Comparison of ENCODE assay signal across 11 cellular contexts in the genomic region with DNA sequence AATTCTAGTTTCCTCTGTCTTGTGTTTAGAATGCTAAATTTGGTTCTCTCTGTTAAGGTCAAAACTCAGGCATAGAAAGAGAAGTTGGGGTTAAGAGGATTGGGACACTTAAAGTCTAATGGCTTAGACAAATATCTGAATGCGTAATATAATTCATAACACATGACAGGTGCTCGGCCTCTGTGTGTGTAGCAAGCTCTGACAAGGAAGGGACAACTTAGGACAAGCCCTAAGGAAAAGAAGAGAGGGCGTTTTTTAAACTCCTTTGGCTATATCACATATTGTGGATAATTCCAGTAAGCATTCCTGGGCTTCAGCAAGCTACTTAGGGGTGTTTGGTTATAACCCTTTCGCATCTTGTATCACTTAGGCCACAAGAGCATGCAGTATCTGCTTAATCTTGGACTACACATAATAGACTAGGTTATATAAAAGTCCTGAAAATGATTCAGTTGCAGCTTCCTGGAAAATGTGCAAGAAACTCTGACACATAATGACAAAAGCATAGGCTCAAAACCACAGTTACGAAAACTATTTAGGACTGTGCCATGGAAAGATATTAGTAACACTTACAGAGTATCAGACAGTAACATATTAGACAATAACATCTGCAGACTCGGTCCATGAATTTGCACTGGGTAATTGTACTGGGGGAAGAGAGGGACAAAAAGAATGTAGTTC. TPM values are rescaled to one million over a fixed set of nuclear protein-coding genes. Genes with fewer than 3 reads are reported as not detected.
A peak's percentile ranks its signal among the peaks of the same experiment; 100 is the strongest.
DNase-seq lines count a peak whose midpoint lies in the region; ATAC-seq and TF ChIP-seq lines count a peak whose summit lies in the region.
"Had no signal": no experiment of that assay in that cellular context is flagged by ENCODE, and none has a peak within 500 bp of the region (broad histone marks: within the 10 kb centered on the region; RNA-seq: fewer than 3 reads in every experiment).

No MANE protein-coding gene starts in this region.

- no peaks in the 10 kb centered on the region for H3K27me3 Mint-ChIP-seq in activated CD8-positive, alpha-beta T cell treated with anti-CD3 and anti-CD28 coated beads for 36 hours
- no peaks in the 10 kb centered on the region for H3K27me3 Mint-ChIP-seq in activated CD8-positive, alpha-beta T cell treated with anti-CD3 and anti-CD28 coated beads, Interleukin-2, amount 10 ng/mL, durations not matched to agents 7 days and 5 days (ENCODE audit: low read depth)
- H3K27me3 Mint-ChIP-seq in mesothelial cell of epicardium (ENCODE audit: low read depth), result peaks cover 2% of the 10 kb centered on the region

- intact Hi-C loops in activated CD8-positive, alpha-beta T cell treated with anti-CD3 and anti-CD28 coated beads for 36 hours (cut with micrococcal nuclease), result no loop called here
- intact Hi-C loops in colonic mucosa (cut with DNase I), result no loop called here

- POLR2A ChIA-PET in activated CD8-positive, alpha-beta T cell treated with anti-CD3 and anti-CD28 coated beads for 36 hours (lab: Charles Lee), result no interaction called here
- POLR2A ChIA-PET in activated CD8-positive, alpha-beta T cell treated with anti-CD3 and anti-CD28 coated beads, Interleukin-2, amount 10 ng/mL, durations not matched to agents 7 days and 5 days (lab: Charles Lee), result interaction anchor here (2.1 kb wide), 1 partner anchor 16 kb away, joined by 9 read pairs; the partner anchor contains the start of gene CREB1

- TF ChIP-seq CTCF in activated CD8-positive, alpha-beta T cell treated with anti-CD3 and anti-CD28 coated beads for 36 hours (IDR thresholded peaks at IDR 0.05), result no peak
- no peak for TF ChIP-seq CTCF in fibroblast of pulmonary artery (IDR thresholded peaks at IDR 0.05; ENCODE audit: low read length, missing control alignments)
- TF ChIP-seq CTCF in mesothelial cell of epicardium (IDR thresholded peaks at IDR 0.05; ENCODE audit: unreplicated experiment), result no peak
- no peak for TF ChIP-seq CTCF in colonic mucosa (IDR thresholded peaks at IDR 0.05)

- peak; percentile 72 for ATAC-seq in activated CD8-positive, alpha-beta T cell treated with anti-CD3 and anti-CD28 coated beads for 36 hours
- no peak for ATAC-seq in activated CD8-positive, alpha-beta T cell treated with anti-CD3 and anti-CD28 coated beads, Interleukin-2, amount 10 ng/mL, durations not matched to agents 7 days and 5 days
- ATAC-seq in GM19328 (IDR thresholded peaks at IDR 0.05; ENCODE audit: unreplicated experiment), result no peak

- H3K9me3 ChIP-seq in SJSA1 (replicated peaks) (no peaks in the 10 kb centered on the region), colonic mucosa (no peaks in the 10 kb centered on the region)

- H3K9ac ChIP-seq in colonic mucosa (ENCODE audit: low read depth in 2 of 2, low read length in 2 of 2), result no peak overlapping the region
- H3K9ac ChIP-seq: BLaER1 treated with 17β-estradiol and CSF1 and Interleukin-3, amounts not matched to agents 10 nM and 100 nM had no signal

- H3K36me3 ChIP-seq in SJSA1 (no peaks in the 10 kb centered on the region), colonic mucosa (no peaks in the 10 kb centered on the region)
- H3K36me3 ChIP-seq: BLaER1 treated with 17β-estradiol and CSF1 and Interleukin-3, amounts not matched to agents 10 nM and 100 nM had no signal

- peaks cover under 1% of the 10 kb centered on the region for H3K9me3 Mint-ChIP-seq in activated CD8-positive, alpha-beta T cell treated with anti-CD3 and anti-CD28 coated beads for 36 hours
- H3K9me3 Mint-ChIP-seq in activated CD8-positive, alpha-beta T cell treated with anti-CD3 and anti-CD28 coated beads, Interleukin-2, amount 10 ng/mL, durations not matched to agents 7 days and 5 days (ENCODE audit: insufficient read depth), result peaks cover 3% of the 10 kb centered on the region
- H3K9me3 Mint-ChIP-seq in mesothelial cell of epicardium, result peaks cover 6% of the 10 kb centered on the region
- H3K9me3 Mint-ChIP-seq: immature natural killer cell had no signal

- H3K4me3 ChIP-seq in SJSA1 (no peak overlapping the region), fibroblast of pulmonary artery (replicated peaks; ENCODE audit: low read depth, low read length) (no peak overlapping the region), colonic mucosa (no peak overlapping the region)
- H3K4me3 ChIP-seq: BLaER1 treated with 17β-estradiol and CSF1 and Interleukin-3, amounts not matched to agents 10 nM and 100 nM had no signal

- CTCF ChIA-PET in activated CD8-positive, alpha-beta T cell treated with anti-CD3 and anti-CD28 coated beads for 36 hours (lab: Charles Lee), result no interaction called here
- CTCF ChIA-PET in activated CD8-positive, alpha-beta T cell treated with anti-CD3 and anti-CD28 coated beads, Interleukin-2, amount 10 ng/mL, durations not matched to agents 7 days and 5 days (lab: Charles Lee), result interaction anchor here (1.1 kb wide), 1 partner anchor 13 kb away, joined by 4 read pairs; no protein-coding TSS in a partner anchor

- peak overlapping the region; percentile 74 for H3K27ac ChIP-seq in SJSA1
- H3K27ac ChIP-seq in colonic mucosa, result no peak overlapping the region

- H3K4me1 ChIP-seq in SJSA1 (replicated peaks), result peaks cover 47% of the 10 kb centered on the region
- H3K4me1 ChIP-seq in colonic mucosa, result no peaks in the 10 kb centered on the region

- peaks cover 44% of the 10 kb centered on the region for H3K4me1 Mint-ChIP-seq in activated CD8-positive, alpha-beta T cell treated with anti-CD3 and anti-CD28 coated beads for 36 hours (ENCODE audit: low read depth)
- H3K4me1 Mint-ChIP-seq in activated CD8-positive, alpha-beta T cell treated with anti-CD3 and anti-CD28 coated beads, Interleukin-2, amount 10 ng/mL, durations not matched to agents 7 days and 5 days (ENCODE audit: low read depth), result peaks cover 16% of the 10 kb centered on the region
- H3K4me1 Mint-ChIP-seq in mesothelial cell of epicardium, result peaks cover 21% of the 10 kb centered on the region
- H3K4me1 Mint-ChIP-seq: immature natural killer cell had no signal

- no peak overlapping the region for H3K4me3 Mint-ChIP-seq in activated CD8-positive, alpha-beta T cell treated with anti-CD3 and anti-CD28 coated beads for 36 hours
- H3K4me3 Mint-ChIP-seq in activated CD8-positive, alpha-beta T cell treated with anti-CD3 and anti-CD28 coated beads, Interleukin-2, amount 10 ng/mL, durations not matched to agents 7 days and 5 days, result no peak overlapping the region
- no peak overlapping the region for H3K4me3 Mint-ChIP-seq in mesothelial cell of epicardium
- H3K4me3 Mint-ChIP-seq: immature natural killer cell had no signal

- H3K27ac Mint-ChIP-seq in activated CD8-positive, alpha-beta T cell treated with anti-CD3 and anti-CD28 coated beads for 36 hours, result peak overlapping the region; percentile 56
- H3K27ac Mint-ChIP-seq in activated CD8-positive, alpha-beta T cell treated with anti-CD3 and anti-CD28 coated beads, Interleukin-2, amount 10 ng/mL, durations not matched to agents 7 days and 5 days, result no peak overlapping the region
- H3K27ac Mint-ChIP-seq in mesothelial cell of epicardium, result no peak overlapping the region
- H3K27ac Mint-ChIP-seq: immature natural killer cell had no signal

- H3K27me3 ChIP-seq in SJSA1 (replicated peaks) (no peaks in the 10 kb centered on the region), colonic mucosa (no peaks in the 10 kb centered on the region)
- H3K27me3 ChIP-seq: BLaER1 treated with 17β-estradiol and CSF1 and Interleukin-3, amounts not matched to agents 10 nM and 100 nM had no signal

- DNase-seq in activated CD8-positive, alpha-beta T cell treated with anti-CD3 and anti-CD28 coated beads for 36 hours, result no peak
- DNase-seq in activated CD8-positive, alpha-beta T cell treated with anti-CD3 and anti-CD28 coated beads, Interleukin-2, amount 10 ng/mL, durations not matched to agents 7 days and 5 days, result no peak
- DNase-seq in SJSA1 (ENCODE audit: low read depth in 1 of 2, low spot score in 2 of 2) (peak; percentile 55 to 92), fibroblast of pulmonary artery (ENCODE audit: low read depth) (peak; percentile 92), superior temporal gyrus (ENCODE audit: extremely low spot score) (peak; percentile 55), mesothelial cell of epicardium (ENCODE audit: low spot score in 2 of 2, unreplicated experiment in 2 of 2) (no peak), colonic mucosa (no peak)
- DNase-seq: immature natural killer cell, NCI-H774 had no signal

- H3K36me3 Mint-ChIP-seq in activated CD8-positive, alpha-beta T cell treated with anti-CD3 and anti-CD28 coated beads for 36 hours (ENCODE audit: low read depth), result peaks cover 2% of the 10 kb centered on the region
- H3K36me3 Mint-ChIP-seq in activated CD8-positive, alpha-beta T cell treated with anti-CD3 and anti-CD28 coated beads, Interleukin-2, amount 10 ng/mL, durations not matched to agents 7 days and 5 days (ENCODE audit: low read depth), result no peaks in the 10 kb centered on the region
- no peaks in the 10 kb centered on the region for H3K36me3 Mint-ChIP-seq in mesothelial cell of epicardium
- H3K36me3 Mint-ChIP-seq: immature natural killer cell had no signal

RNA-seq across cellular contexts. Expression of gene CREB1, which starts 16.0 kb away (rescaled TPM):
- total RNA-seq in activated CD8-positive, alpha-beta T cell treated with anti-CD3 and anti-CD28 coated beads for 36 hours, result 10 to 100 TPM; 92.8 to 95.8 TPM
- total RNA-seq in activated CD8-positive, alpha-beta T cell treated with anti-CD3 and anti-CD28 coated beads, Interleukin-2, amount 10 ng/mL, durations not matched to agents 7 days and 5 days, result 100 to 1,000 TPM in 1 of 2 experiments, 10 to 100 TPM in 1; 87.6 to 103 TPM
- total RNA-seq in SJSA1 (2014; rRNA removed; shearing (Covaris generic)), result 25.0 and 63.0 TPM in 2 replicates
- total RNA-seq in mesothelial cell of epicardium, result 88.9 to 111 TPM (median 97.0 TPM) in 3 replicates
- 10 to 100 TPM; 46.0 to 55.4 TPM for total RNA-seq in colonic mucosa

Comparison
In these comparisons a context has a peak if more than half of its experiments do, and no peak if none do; other contexts are left out.
1. DNase-seq: peak in SJSA1 (2 of 2), fibroblast of pulmonary artery (single experiment) and superior temporal gyrus (single experiment); none in activated CD8-positive, alpha-beta T cell treated with anti-CD3 and anti-CD28 coated beads for 36 hours (single experiment), activated CD8-positive, alpha-beta T cell treated with anti-CD3 and anti-CD28 coated beads, Interleukin-2, amount 10 ng/mL, durations not matched to agents 7 days and 5 days (single experiment), mesothelial cell of epicardium (0 of 2) and colonic mucosa (single experiment).